Comparison of ENCODE assay signal across 8 cellular contexts in the genomic region with DNA sequence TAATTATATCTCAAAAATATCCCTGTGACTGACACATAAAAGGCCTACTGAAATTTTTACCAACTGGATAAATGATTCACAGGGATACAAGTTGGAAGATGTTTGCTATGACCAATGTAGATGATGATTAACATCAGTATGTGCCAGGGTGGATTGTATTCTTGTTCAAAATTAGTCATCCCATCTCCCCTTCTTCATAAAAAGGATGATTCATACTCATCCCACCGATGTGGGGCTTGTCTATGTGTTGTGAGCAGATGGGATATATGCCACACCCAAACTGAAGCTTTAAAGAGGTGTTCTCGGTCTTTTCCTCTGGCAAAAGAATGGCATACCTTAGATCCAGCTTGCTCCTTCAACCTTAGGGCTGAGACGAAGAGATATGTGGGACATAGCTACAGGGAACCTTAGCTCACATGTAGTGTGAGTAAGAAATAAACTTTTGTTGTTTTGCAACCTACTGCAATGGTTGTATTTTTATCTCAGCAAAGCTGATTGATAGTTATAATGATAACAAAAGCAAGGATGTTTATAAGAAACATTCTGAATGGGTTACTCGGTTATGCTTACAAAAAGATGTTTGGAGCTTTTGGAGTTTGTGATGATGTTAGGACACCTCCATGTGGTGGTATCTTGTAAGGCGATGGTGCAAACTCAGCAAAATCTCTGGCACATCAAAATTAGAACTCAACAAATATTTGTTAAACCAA. TPM values are rescaled to one million over a fixed set of nuclear protein-coding genes. Genes with fewer than 3 reads are reported as not detected.
DNase-seq lines count a peak whose midpoint lies in the region.

No MANE protein-coding gene starts in this region.

- H3K27me3 Mint-ChIP-seq in activated CD4-positive, alpha-beta T cell treated with anti-CD3 and anti-CD28 coated beads, Interleukin-2, amount 10 ng/mL, durations not matched to agents 24 days and 14 days, result no peaks in the 10 kb centered on the region

- no peak overlapping the region for H3K27ac Mint-ChIP-seq in activated CD4-positive, alpha-beta T cell treated with anti-CD3 and anti-CD28 coated beads, Interleukin-2, amount 10 ng/mL, durations not matched to agents 24 days and 14 days

- DNase-seq in NCI-H1092 treated with DMSO at 0.1 percent for 48 hours (lab: John Stamatoyannopoulos, UW) (peak; percentile 5), NCI-H1092 (lab: John Stamatoyannopoulos, UW) (no peak), HCEC 1CT (peak; percentile 90), NCI-H226 (peak; percentile 72), epithelial cell of prostate (ENCODE audit: low read depth, low spot score) (peak; percentile 96), GOT3 (lab: John Stamatoyannopoulos, UW) (no peak)
- DNase-seq in activated CD4-positive, alpha-beta T cell treated with anti-CD3 and anti-CD28 coated beads, Interleukin-2, amount 10 ng/mL, durations not matched to agents 24 days and 14 days, result no peak

- no peaks in the 10 kb centered on the region for H3K9me3 Mint-ChIP-seq in activated CD4-positive, alpha-beta T cell treated with anti-CD3 and anti-CD28 coated beads, Interleukin-2, amount 10 ng/mL, durations not matched to agents 24 days and 14 days

- no peaks in the 10 kb centered on the region for H3K36me3 Mint-ChIP-seq in activated CD4-positive, alpha-beta T cell treated with anti-CD3 and anti-CD28 coated beads, Interleukin-2, amount 10 ng/mL, durations not matched to agents 24 days and 14 days (ENCODE audit: low read depth)

- intact Hi-C loops in activated CD4-positive, alpha-beta T cell treated with anti-CD3 and anti-CD28 coated beads, Interleukin-2, amount 10 ng/mL, durations not matched to agents 24 days and 14 days (cut with micrococcal nuclease), result no loop called here

- no peaks in the 10 kb centered on the region for H3K4me1 Mint-ChIP-seq in activated CD4-positive, alpha-beta T cell treated with anti-CD3 and anti-CD28 coated beads, Interleukin-2, amount 10 ng/mL, durations not matched to agents 24 days and 14 days

- peak overlapping the region; percentile 51 for H3K4me3 ChIP-seq in skeletal muscle satellite cell (ENCODE audit: low read length)

- H3K9me3 ChIP-seq in skeletal muscle satellite cell (replicated peaks; ENCODE audit: low read length), result no peaks in the 10 kb centered on the region

- no peak overlapping the region for H3K4me3 Mint-ChIP-seq in activated CD4-positive, alpha-beta T cell treated with anti-CD3 and anti-CD28 coated beads, Interleukin-2, amount 10 ng/mL, durations not matched to agents 24 days and 14 days

- peaks cover 17% of the 10 kb centered on the region for H3K4me1 ChIP-seq in skeletal muscle satellite cell (ENCODE audit: control insufficient read depth, insufficient read depth, low read length)

- H3K27me3 ChIP-seq in skeletal muscle satellite cell (ENCODE audit: control insufficient read depth, insufficient read depth, low read length), result no peaks in the 10 kb centered on the region

- no peaks in the 10 kb centered on the region for H3K36me3 ChIP-seq in skeletal muscle satellite cell (ENCODE audit: insufficient read depth, low read length)

- H3K9ac ChIP-seq in skeletal muscle satellite cell (ENCODE audit: low read depth, low read length), result peak overlapping the region; percentile 45

- H3K4me2 ChIP-seq in skeletal muscle satellite cell (ENCODE audit: low read length), result peak overlapping the region; percentile 74

- peak overlapping the region; percentile 89 for H3K27ac ChIP-seq in epithelial cell of prostate

RNA-seq across cellular contexts. Expression of gene SPATA17, which starts 29.4 kb away (rescaled TPM):
- total RNA-seq in skeletal muscle satellite cell (2012; rRNA removed), result 1.3 and 2.0 TPM in 2 replicates
- not detected in 2 replicates for total RNA-seq in activated CD4-positive, alpha-beta T cell treated with anti-CD3 and anti-CD28 coated beads, Interleukin-2, amount 10 ng/mL, durations not matched to agents 24 days and 14 days

RNA-seq across cellular contexts. Expression of gene GPATCH2, which starts 29.6 kb away (rescaled TPM):
- total RNA-seq in skeletal muscle satellite cell (2012; rRNA removed), result 10.9 and 17.0 TPM in 2 replicates
- total RNA-seq in activated CD4-positive, alpha-beta T cell treated with anti-CD3 and anti-CD28 coated beads, Interleukin-2, amount 10 ng/mL, durations not matched to agents 24 days and 14 days, result 9.9 and 12.1 TPM in 2 replicates

Comparison
In these comparisons a context has a peak if more than half of its experiments do, and no peak if none do; other contexts are left out.
1. DNase-seq: peak in NCI-H1092 treated with DMSO at 0.1 percent for 48 hours (single experiment), HCEC 1CT (single experiment), NCI-H226 (single experiment) and epithelial cell of prostate (single experiment); none in NCI-H1092 (single experiment), activated CD4-positive, alpha-beta T cell treated with anti-CD3 and anti-CD28 coated beads, Interleukin-2, amount 10 ng/mL, durations not matched to agents 24 days and 14 days (single experiment) and GOT3 (single experiment).